12 cellular contexts compared by ENCODE assay signal in genomic region chr12:23049180-23049579, GRCh38.
A peak's percentile ranks its signal among the peaks of the same experiment; 100 is the strongest.
DNase-seq lines count a peak whose midpoint lies in the region; ATAC-seq, FAIRE-seq and TF ChIP-seq lines count a peak whose summit lies in the region.
"Had no signal": no experiment of that assay in that cellular context is flagged by ENCODE, and none has a peak within 500 bp of the region (broad histone marks: within the 10 kb centered on the region; RNA-seq: fewer than 3 reads in every experiment).

No MANE protein-coding gene starts in this region.

- H3K9me3 Mint-ChIP-seq in astrocyte (ENCODE audit: unreplicated experiment) = peaks cover 2% of the 10 kb centered on the region

- no peak overlapping the region for H3K4me3 Mint-ChIP-seq in astrocyte (ENCODE audit: unreplicated experiment)
- H3K4me3 Mint-ChIP-seq: activated CD8-positive, alpha-beta T cell treated with anti-CD3 and anti-CD28 coated beads, Interleukin-2, amount 10 ng/mL, durations not matched to agents 7 days and 5 days; CD8-positive, alpha-beta T cell had no signal

- no peak overlapping the region for H2AFZ ChIP-seq in astrocyte (ENCODE audit: low read depth, low read length)

- H3K4me3 ChIP-seq in GM12864 (ENCODE audit: low read depth, low read length) = no peak overlapping the region
- no peak overlapping the region for H3K4me3 ChIP-seq in astrocyte (ENCODE audit: insufficient read depth, low read depth, low read length)
- H3K4me3 ChIP-seq: testis had no signal

- H3K4me1 Mint-ChIP-seq in astrocyte (ENCODE audit: low read depth, unreplicated experiment) = peaks cover 3% of the 10 kb centered on the region

- no peaks in the 10 kb centered on the region for H3K27me3 Mint-ChIP-seq in astrocyte (ENCODE audit: low read depth, unreplicated experiment)

- TF ChIP-seq CTCF in GM12864 (IDR thresholded peaks at IDR 0.05; ENCODE audit: low read depth, low read length, missing control alignments) (no peak), astrocyte (IDR thresholded peaks at IDR 0.05; ENCODE audit: insufficient read depth, low read depth, low read length) (no peak)

- no peaks in the 10 kb centered on the region for H3K9me3 ChIP-seq in astrocyte (ENCODE audit: insufficient read depth, low read depth, low read length)
- H3K9me3 ChIP-seq: testis had no signal

- DNase-seq in GM12864 (ENCODE audit: low read depth) = peak; percentile 2
- peak; percentile 22 for DNase-seq in astrocyte (ENCODE audit: low read depth)
- no peak for DNase-seq in DMS114 treated with DMSO at 0.1 percent for 48 hours (lab: John Stamatoyannopoulos, UW; ENCODE audit: unreplicated experiment)
- no peak for DNase-seq in NCI-H1092 (lab: John Stamatoyannopoulos, UW)
- no peak for DNase-seq in NCI-H345 treated with DMSO at 0.1 percent for 48 hours (lab: John Stamatoyannopoulos, UW; ENCODE audit: unreplicated experiment)
- no peak for DNase-seq in AG20443 (ENCODE audit: low spot score)
- DNase-seq: activated CD8-positive, alpha-beta T cell treated with anti-CD3 and anti-CD28 coated beads, Interleukin-2, amount 10 ng/mL, durations not matched to agents 7 days and 5 days; CD8-positive, alpha-beta T cell; testis had no signal

- H4K20me1 ChIP-seq in astrocyte (ENCODE audit: insufficient read depth, low read length) = no peaks in the 10 kb centered on the region

- ATAC-seq in GM21390 (IDR thresholded peaks at IDR 0.05; ENCODE audit: unreplicated experiment) (peak; percentile 75), HG03469 (IDR thresholded peaks at IDR 0.05; ENCODE audit: unreplicated experiment) (peak; percentile 63)
- ATAC-seq: activated CD8-positive, alpha-beta T cell treated with anti-CD3 and anti-CD28 coated beads, Interleukin-2, amount 10 ng/mL, durations not matched to agents 7 days and 5 days; CD8-positive, alpha-beta T cell; Panc1 had no signal

- H3K27ac Mint-ChIP-seq in astrocyte (ENCODE audit: unreplicated experiment) = peak overlapping the region; percentile 0
- H3K27ac Mint-ChIP-seq: activated CD8-positive, alpha-beta T cell treated with anti-CD3 and anti-CD28 coated beads, Interleukin-2, amount 10 ng/mL, durations not matched to agents 7 days and 5 days; CD8-positive, alpha-beta T cell had no signal

- no peaks in the 10 kb centered on the region for H3K36me3 Mint-ChIP-seq in astrocyte (ENCODE audit: low read depth, unreplicated experiment)
- H3K36me3 Mint-ChIP-seq: CD8-positive, alpha-beta T cell had no signal

- H3K27ac ChIP-seq in astrocyte (ENCODE audit: low read depth, low read length) = no peak overlapping the region
- H3K27ac ChIP-seq: testis had no signal

- H3K79me2 ChIP-seq in astrocyte (ENCODE audit: insufficient read depth, low read length) = no peaks in the 10 kb centered on the region

- FAIRE-seq in astrocyte (lab: Jason Lieb, UNC) = no peak

- no peaks in the 10 kb centered on the region for H3K4me1 ChIP-seq in astrocyte (ENCODE audit: insufficient read depth, low read length)
- H3K4me1 ChIP-seq: testis had no signal

- no peak overlapping the region for H3K9ac ChIP-seq in astrocyte (ENCODE audit: low read length)

- no peaks in the 10 kb centered on the region for H3K36me3 ChIP-seq in astrocyte (ENCODE audit: insufficient read depth, low read length)

- no peak overlapping the region for H3K4me2 ChIP-seq in astrocyte (ENCODE audit: low read length)

- no peaks in the 10 kb centered on the region for H3K27me3 ChIP-seq in astrocyte (ENCODE audit: insufficient read depth, low read length)
- H3K27me3 ChIP-seq: testis had no signal

Comparison
In these comparisons a context has a peak if more than half of its experiments do, and no peak if none do; other contexts are left out.
1. DNase-seq: peak in GM12864 (single experiment) and astrocyte (single experiment); none in DMS114 treated with DMSO at 0.1 percent for 48 hours (single experiment), NCI-H1092 (single experiment), NCI-H345 treated with DMSO at 0.1 percent for 48 hours (single experiment) and AG20443 (single experiment).